In the genomic region with DNA sequence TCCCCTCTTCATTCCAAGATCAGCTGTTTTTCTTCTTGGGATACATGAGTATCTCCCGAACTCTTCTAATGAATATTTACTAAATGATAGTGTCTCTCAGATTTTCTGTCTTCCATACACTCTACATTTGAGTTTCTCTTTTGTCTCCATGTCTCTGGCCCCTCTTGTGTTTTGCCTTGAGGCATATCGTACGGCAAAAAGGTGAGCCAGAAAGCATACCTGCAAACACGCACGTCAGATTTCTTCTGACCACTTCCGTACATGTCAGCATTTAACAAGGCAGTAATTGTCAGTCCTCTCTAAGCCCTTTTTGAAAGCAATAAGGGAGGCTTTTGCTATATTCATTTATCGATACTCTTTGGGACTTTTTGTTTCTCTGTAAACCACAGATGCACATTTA, we compare ENCODE assay signal across 22 cellular contexts.
"Had no signal": no experiment of that assay in that cellular context is flagged by ENCODE, and none has a peak within 500 bp of the region (broad histone marks: within the 10 kb centered on the region; RNA-seq: fewer than 3 reads in every experiment).

No MANE protein-coding gene starts in this region.

- H3K36me3 ChIP-seq: cardiac muscle cell had no signal

- H3K4me1 ChIP-seq: left ventricle myocardium inferior had no signal

- H3K4me3 ChIP-seq: cardiac muscle cell, left ventricle myocardium inferior, thyroid gland had no signal

- FAIRE-seq: endometrium, frontal cortex had no signal

- H3K27me3 ChIP-seq: thyroid gland had no signal

- H3K4me3 Mint-ChIP-seq: activated CD4-positive, alpha-beta memory T cell treated with anti-CD3 and anti-CD28 coated beads, Interleukin-2, amount 10 ng/mL, durations not matched to agents 7 days and 5 days; activated CD4-positive, alpha-beta T cell treated with anti-CD3 and anti-CD28 coated beads, Interleukin-2, amount 10 ng/mL, durations not matched to agents 24 days and 14 days; activated CD8-positive, alpha-beta memory T cell treated with anti-CD3 and anti-CD28 coated beads, Interleukin-2, amount 10 ng/mL, durations not matched to agents 7 days and 5 days; activated naive CD4-positive, alpha-beta T cell treated with anti-CD3 and anti-CD28 coated beads, Interleukin-2, amount 10 ng/mL, durations not matched to agents 7 days and 5 days; dendritic cell treated with granulocyte-macrophage colony-stimulating factor and Interleukin-4, amounts not matched to agents 40 ng/mL and 50 ng/mL, for 4 days; nephron progenitor cell had no signal

- ATAC-seq: activated CD4-positive, CD25-positive, alpha-beta regulatory T cell treated with anti-CD3 and anti-CD28 coated beads, Interleukin-2, amount 50 U/mL, for 24 hours; activated CD8-positive, alpha-beta memory T cell treated with anti-CD3 and anti-CD28 coated beads, Interleukin-2, amount 10 ng/mL, durations not matched to agents 7 days and 5 days; stimulated activated naive CD8-positive, alpha-beta T cell treated with anti-CD3 and anti-CD28 coated beads, Interleukin-15, Interleukin-2, amounts not matched to agents 100 U/mL and 50 U/mL, for 24 hours had no signal

- H3K4me1 Mint-ChIP-seq: activated CD4-positive, alpha-beta memory T cell treated with anti-CD3 and anti-CD28 coated beads, Interleukin-2, amount 10 ng/mL, durations not matched to agents 7 days and 5 days; activated CD4-positive, alpha-beta T cell treated with anti-CD3 and anti-CD28 coated beads, Interleukin-2, amount 10 ng/mL, durations not matched to agents 24 days and 14 days; activated CD8-positive, alpha-beta memory T cell treated with anti-CD3 and anti-CD28 coated beads, Interleukin-2, amount 10 ng/mL, durations not matched to agents 7 days and 5 days; activated naive CD4-positive, alpha-beta T cell treated with anti-CD3 and anti-CD28 coated beads, Interleukin-2, amount 10 ng/mL, durations not matched to agents 7 days and 5 days; nephron progenitor cell had no signal

- H3K9me3 Mint-ChIP-seq: activated CD4-positive, alpha-beta memory T cell treated with anti-CD3 and anti-CD28 coated beads, Interleukin-2, amount 10 ng/mL, durations not matched to agents 7 days and 5 days; activated CD4-positive, alpha-beta T cell treated with anti-CD3 and anti-CD28 coated beads, Interleukin-2, amount 10 ng/mL, durations not matched to agents 24 days and 14 days; activated naive CD4-positive, alpha-beta T cell treated with anti-CD3 and anti-CD28 coated beads, Interleukin-2, amount 10 ng/mL, durations not matched to agents 7 days and 5 days; dendritic cell treated with granulocyte-macrophage colony-stimulating factor and Interleukin-4, amounts not matched to agents 40 ng/mL and 50 ng/mL, for 4 days; nephron progenitor cell had no signal

- H3K27ac Mint-ChIP-seq: activated CD4-positive, alpha-beta memory T cell treated with anti-CD3 and anti-CD28 coated beads, Interleukin-2, amount 10 ng/mL, durations not matched to agents 7 days and 5 days; activated CD4-positive, alpha-beta T cell treated with anti-CD3 and anti-CD28 coated beads, Interleukin-2, amount 10 ng/mL, durations not matched to agents 24 days and 14 days; activated CD8-positive, alpha-beta memory T cell treated with anti-CD3 and anti-CD28 coated beads, Interleukin-2, amount 10 ng/mL, durations not matched to agents 7 days and 5 days; activated naive CD4-positive, alpha-beta T cell treated with anti-CD3 and anti-CD28 coated beads, Interleukin-2, amount 10 ng/mL, durations not matched to agents 7 days and 5 days; dendritic cell treated with granulocyte-macrophage colony-stimulating factor and Interleukin-4, amounts not matched to agents 40 ng/mL and 50 ng/mL, for 4 days; nephron progenitor cell had no signal

- H3K9me3 ChIP-seq: left ventricle myocardium inferior, thyroid gland had no signal

- H3K27ac ChIP-seq: cardiac muscle cell, left ventricle myocardium inferior, thyroid gland, VCaP had no signal

- H3K36me3 Mint-ChIP-seq: activated CD8-positive, alpha-beta memory T cell treated with anti-CD3 and anti-CD28 coated beads, Interleukin-2, amount 10 ng/mL, durations not matched to agents 7 days and 5 days; activated naive CD4-positive, alpha-beta T cell treated with anti-CD3 and anti-CD28 coated beads, Interleukin-2, amount 10 ng/mL, durations not matched to agents 7 days and 5 days had no signal

- DNase-seq: activated CD4-positive, alpha-beta memory T cell treated with anti-CD3 and anti-CD28 coated beads, Interleukin-2, amount 10 ng/mL, durations not matched to agents 7 days and 5 days; activated CD4-positive, alpha-beta T cell treated with anti-CD3 and anti-CD28 coated beads, Interleukin-2, amount 10 ng/mL, durations not matched to agents 24 days and 14 days; activated CD8-positive, alpha-beta memory T cell treated with anti-CD3 and anti-CD28 coated beads, Interleukin-2, amount 10 ng/mL, durations not matched to agents 7 days and 5 days; activated effector memory CD4-positive, alpha-beta T cell treated with anti-CD3 and anti-CD28 coated beads, Interleukin-2, amount 50 U/mL, for 16 hours; activated naive CD4-positive, alpha-beta T cell treated with anti-CD3 and anti-CD28 coated beads, Interleukin-2, amount 10 ng/mL, durations not matched to agents 7 days and 5 days; activated T-cell treated with anti-CD3 and anti-CD28 coated beads for 4 hours; amygdala; effector CD4-positive, alpha-beta T cell; glutamatergic neuron; hypothalamus; left ventricle myocardium inferior; nephron progenitor cell; posterior cingulate gyrus; stimulated activated CD4-positive, alpha-beta T cell treated with anti-CD3 and anti-CD28 coated beads, Interleukin-4, amount 100 ng/mL, for 24 hours; stimulated activated naive CD8-positive, alpha-beta T cell treated with anti-CD3 and anti-CD28 coated beads, Interleukin-15, Interleukin-2, amounts not matched to agents 100 U/mL and 50 U/mL, for 24 hours; thyroid gland had no signal

- H3K27me3 Mint-ChIP-seq: activated CD4-positive, alpha-beta memory T cell treated with anti-CD3 and anti-CD28 coated beads, Interleukin-2, amount 10 ng/mL, durations not matched to agents 7 days and 5 days; activated CD4-positive, alpha-beta T cell treated with anti-CD3 and anti-CD28 coated beads, Interleukin-2, amount 10 ng/mL, durations not matched to agents 24 days and 14 days; activated CD8-positive, alpha-beta memory T cell treated with anti-CD3 and anti-CD28 coated beads, Interleukin-2, amount 10 ng/mL, durations not matched to agents 7 days and 5 days; activated naive CD4-positive, alpha-beta T cell treated with anti-CD3 and anti-CD28 coated beads, Interleukin-2, amount 10 ng/mL, durations not matched to agents 7 days and 5 days; dendritic cell treated with granulocyte-macrophage colony-stimulating factor and Interleukin-4, amounts not matched to agents 40 ng/mL and 50 ng/mL, for 4 days had no signal
